Comparison of ENCODE assay signal across 8 cellular contexts in genomic region chr7:76461463-76462101, GRCh38. TPM values are rescaled to one million over a fixed set of nuclear protein-coding genes. Genes with fewer than 3 reads are reported as not detected.
DNase-seq lines count a peak whose midpoint lies in the region; ATAC-seq, FAIRE-seq and TF ChIP-seq lines count a peak whose summit lies in the region.
"Not testable (repeated sequence)": the region's sequence is repeated elsewhere in the genome, so short reads cannot be mapped to it uniquely, and the experiment has no call there.

Gene DTX2, plus strand, starts transcription at chr7:76461709. Its CDS starts 18,801 bp downstream, at chr7:76480510.

- peak; percentile 98 for ATAC-seq in GM19463 (IDR thresholded peaks at IDR 0.05; ENCODE audit: unreplicated experiment)
- peak; percentile 96 for ATAC-seq in HG03066 (IDR thresholded peaks at IDR 0.05; ENCODE audit: low read depth, unreplicated experiment)

- FAIRE-seq in RCC 7860 (lab: Jason Lieb, UNC), result peak; percentile 25

- not testable (repeated sequence) for H3K27ac Mint-ChIP-seq in CD14-positive monocyte

- not testable (repeated sequence) for DNase-seq in CD14-positive monocyte (ENCODE audit: low spot score); RCC 7860 (ENCODE audit: low spot score); epithelial cell of esophagus (ENCODE audit: low read depth); mesenteric fat pad (ENCODE audit: low spot score)
- peak; percentile 31 for DNase-seq in activated T-helper 1 cell treated with Interleukin-2 at 50 U/mL for 16 hours (ENCODE audit: low read depth)
- peak; percentile 45 for DNase-seq in stimulated activated CD4-positive, alpha-beta T cell treated with anti-CD3 and anti-CD28 coated beads, Interleukin-4, amount 100 ng/mL, for 24 hours

- TF ChIP-seq CTCF in CD14-positive monocyte (IDR thresholded peaks at IDR 0.05); epithelial cell of esophagus (IDR thresholded peaks at IDR 0.05; ENCODE audit: insufficient read depth, low read depth, low read length, missing control alignments): not testable (repeated sequence)

- not testable (repeated sequence) for H3K4me1 Mint-ChIP-seq in CD14-positive monocyte

- peak within 1 kb of the TSS; percentile 53 to 57 for H3K4me3 Mint-ChIP-seq in CD14-positive monocyte

- intact Hi-C loops in CD14-positive monocyte (cut with micrococcal nuclease), result not testable (repeated sequence)

- not testable (repeated sequence) for H3K9me3 Mint-ChIP-seq in CD14-positive monocyte

- peak within 1 kb of the TSS; percentile 28 for H3K4me3 ChIP-seq in epithelial cell of esophagus (ENCODE audit: low read length)

- not testable (repeated sequence) for H3K36me3 Mint-ChIP-seq in CD14-positive monocyte

- H3K27me3 Mint-ChIP-seq in CD14-positive monocyte (ENCODE audit: low read depth in 3 of 3), result not testable (repeated sequence)

RNA-seq across cellular contexts. Expression of gene DTX2, which starts in this region (rescaled TPM):
- polyA plus RNA-seq in CD14-positive monocyte, result 10 to 100 TPM; 11.3 to 20.2 TPM
- total RNA-seq in mesenteric fat pad, result 35.0 TPM
